Comparison of ENCODE assay signal across 8 cellular contexts in the genomic region with DNA sequence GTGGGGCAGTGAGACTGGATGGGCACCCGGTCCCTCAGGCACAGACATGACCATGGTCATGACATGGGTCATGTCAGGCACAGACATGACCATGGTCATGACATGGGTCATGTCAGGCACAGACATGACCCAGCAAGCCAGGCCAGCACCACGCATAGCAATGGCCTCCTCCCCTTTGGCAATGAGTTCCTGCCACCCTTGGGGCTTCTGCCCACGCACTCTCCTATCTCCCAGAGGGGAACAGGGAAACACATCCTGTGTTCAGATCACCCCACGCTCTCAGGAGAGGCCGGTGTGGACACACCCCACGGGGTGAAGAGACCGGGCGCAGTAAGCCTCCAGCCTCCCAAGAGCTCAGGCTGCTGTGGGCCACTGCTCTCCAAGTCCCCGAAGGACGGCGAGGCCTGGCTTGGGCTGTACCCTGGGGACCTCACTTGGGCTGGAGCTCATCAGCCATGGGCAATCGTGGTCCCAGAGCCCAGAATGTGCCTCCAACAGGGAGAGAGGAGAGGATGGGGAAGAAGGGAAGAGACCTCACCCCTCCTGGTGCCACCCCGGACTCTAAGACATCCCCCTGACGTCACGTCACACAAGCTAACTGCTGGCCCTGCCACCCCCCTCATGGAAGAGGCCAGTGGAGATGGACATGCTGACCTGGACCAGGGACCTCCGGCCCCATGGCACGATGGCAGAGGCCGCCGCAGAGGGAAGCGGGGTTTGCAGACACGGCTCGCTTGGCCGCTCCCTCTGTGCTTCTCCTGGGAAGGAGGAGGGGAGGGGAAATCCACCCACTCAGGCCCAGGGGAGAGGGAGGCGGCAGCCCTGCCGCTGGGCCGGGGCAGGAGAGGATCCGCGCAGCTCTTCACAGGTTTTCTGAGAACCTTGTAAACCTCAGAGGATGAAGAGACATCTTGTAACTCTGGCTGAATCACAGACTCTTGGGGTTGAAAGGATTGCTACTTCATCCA.
DNase-seq lines count a peak whose midpoint lies in the region; ATAC-seq, FAIRE-seq and TF ChIP-seq lines count a peak whose summit lies in the region.

No MANE protein-coding gene starts in this region.

- TF ChIP-seq CTCF in fibroblast of mammary gland (conservative IDR thresholded peaks at IDR 0.05; ENCODE audit: control insufficient read depth, insufficient read depth, low read depth, low read length) (no peak), D721Med (IDR thresholded peaks at IDR 0.05; ENCODE audit: insufficient read depth, missing control alignments) (no peak), omental fat pad (IDR thresholded peaks at IDR 0.05) (no peak)

- H3K4me3 ChIP-seq in fibroblast of mammary gland (ENCODE audit: control insufficient read depth, low read depth, low read length): peak overlapping the region; percentile 32

- H3K4me3 Mint-ChIP-seq in T-helper 2 cell treated with Interferon-gamma antibody and Interleukin-4, amounts not matched to agents 5 μg/mL and 100 μg/mL, for 36 hours: peak overlapping the region; percentile 97

- peak overlapping the region; percentile 99 for H3K27ac Mint-ChIP-seq in T-helper 2 cell treated with Interferon-gamma antibody and Interleukin-4, amounts not matched to agents 5 μg/mL and 100 μg/mL, for 36 hours

- peaks cover 44% of the 10 kb centered on the region for H3K4me1 Mint-ChIP-seq in T-helper 2 cell treated with Interferon-gamma antibody and Interleukin-4, amounts not matched to agents 5 μg/mL and 100 μg/mL, for 36 hours (ENCODE audit: low read depth)

- no peak for FAIRE-seq in D721Med (lab: Jason Lieb, UNC)

- H3K27me3 Mint-ChIP-seq in T-helper 2 cell treated with Interferon-gamma antibody and Interleukin-4, amounts not matched to agents 5 μg/mL and 100 μg/mL, for 36 hours (ENCODE audit: low read depth): no peaks in the 10 kb centered on the region

- peaks cover 37% of the 10 kb centered on the region for H3K36me3 Mint-ChIP-seq in T-helper 2 cell treated with Interferon-gamma antibody and Interleukin-4, amounts not matched to agents 5 μg/mL and 100 μg/mL, for 36 hours (ENCODE audit: low read depth)

- DNase-seq in T-helper 2 cell treated with Interferon-gamma antibody and Interleukin-4, amounts not matched to agents 5 μg/mL and 100 μg/mL, for 36 hours (ENCODE audit: low spot score): peak; percentile 28
- DNase-seq in fibroblast of mammary gland (ENCODE audit: low read depth) (peak; percentile 61), OCI-M1 (lab: John Stamatoyannopoulos, UW) (no peak), D721Med (ENCODE audit: insufficient read length, low spot score) (no peak), GM19240 (ENCODE audit: insufficient read length, low spot score) (no peak), omental fat pad (ENCODE audit: low spot score) (no peak)

- ATAC-seq in GM19023 (IDR thresholded peaks at IDR 0.05; ENCODE audit: unreplicated experiment) (peak; percentile 18), HG02884 (IDR thresholded peaks at IDR 0.05; ENCODE audit: unreplicated experiment) (peak; percentile 25), omental fat pad (ENCODE audit: low FRiP score) (no peak)

- H3K9me3 Mint-ChIP-seq in T-helper 2 cell treated with Interferon-gamma antibody and Interleukin-4, amounts not matched to agents 5 μg/mL and 100 μg/mL, for 36 hours: peaks cover 3% of the 10 kb centered on the region

Comparison
In these comparisons a context has a peak if more than half of its experiments do, and no peak if none do; other contexts are left out.
1. DNase-seq: peak in T-helper 2 cell treated with Interferon-gamma antibody and Interleukin-4, amounts not matched to agents 5 μg/mL and 100 μg/mL, for 36 hours (single experiment) and fibroblast of mammary gland (single experiment); none in OCI-M1 (single experiment), D721Med (single experiment), GM19240 (single experiment) and omental fat pad (single experiment).